2 cellular contexts compared by ENCODE assay signal in genomic region chr6:11044712-11045167, GRCh38.
TF ChIP-seq lines count a peak whose summit lies in the region.

No MANE protein-coding gene starts in this region.

TF ChIP-seq in SK-N-SH, 30 proteins besides CTCF, POLR2A, EP300 and RAD21 (continued from another document):
- TF ChIP-seq MEF2A (IDR thresholded peaks at IDR 0.05; ENCODE audit: borderline replicate concordance, low read depth) (no peak), SIN3A (IDR thresholded peaks at IDR 0.05; ENCODE audit: borderline replicate concordance, low read depth, low read length) (no peak), RXRA (IDR thresholded peaks at IDR 0.05; ENCODE audit: borderline replicate concordance, low read depth) (no peak), MXI1 (IDR thresholded peaks at IDR 0.05; ENCODE audit: low read depth, low read length) (no peak), FOXJ3 (CRISPR knock-in tag; IDR thresholded peaks at IDR 0.05) (no peak), EZH2phosphoT487 (IDR thresholded peaks at IDR 0.05; ENCODE audit: borderline replicate concordance, low read depth) (no peak), TEAD4 (IDR thresholded peaks at IDR 0.05; ENCODE audit: borderline replicate concordance, insufficient read depth) (no peak), RFX5 (IDR thresholded peaks at IDR 0.05; ENCODE audit: low read length) (no peak)

TF ChIP-seq in SK-N-SH treated with all-trans-retinoic acid at 6 μM for 48 hours, 23 proteins besides CTCF, POLR2A, EP300 and RAD21 (continued from another document):
- TF ChIP-seq TSHZ2 (CRISPR knock-in tag; IDR thresholded peaks at IDR 0.05) (no peak), CREB5 (CRISPR knock-in tag; IDR thresholded peaks at IDR 0.05; ENCODE audit: low read depth) (no peak), ESRRG (CRISPR knock-in tag; IDR thresholded peaks at IDR 0.05) (no peak)
